ENCODE assay signal across 8 cellular contexts in the genomic region with DNA sequence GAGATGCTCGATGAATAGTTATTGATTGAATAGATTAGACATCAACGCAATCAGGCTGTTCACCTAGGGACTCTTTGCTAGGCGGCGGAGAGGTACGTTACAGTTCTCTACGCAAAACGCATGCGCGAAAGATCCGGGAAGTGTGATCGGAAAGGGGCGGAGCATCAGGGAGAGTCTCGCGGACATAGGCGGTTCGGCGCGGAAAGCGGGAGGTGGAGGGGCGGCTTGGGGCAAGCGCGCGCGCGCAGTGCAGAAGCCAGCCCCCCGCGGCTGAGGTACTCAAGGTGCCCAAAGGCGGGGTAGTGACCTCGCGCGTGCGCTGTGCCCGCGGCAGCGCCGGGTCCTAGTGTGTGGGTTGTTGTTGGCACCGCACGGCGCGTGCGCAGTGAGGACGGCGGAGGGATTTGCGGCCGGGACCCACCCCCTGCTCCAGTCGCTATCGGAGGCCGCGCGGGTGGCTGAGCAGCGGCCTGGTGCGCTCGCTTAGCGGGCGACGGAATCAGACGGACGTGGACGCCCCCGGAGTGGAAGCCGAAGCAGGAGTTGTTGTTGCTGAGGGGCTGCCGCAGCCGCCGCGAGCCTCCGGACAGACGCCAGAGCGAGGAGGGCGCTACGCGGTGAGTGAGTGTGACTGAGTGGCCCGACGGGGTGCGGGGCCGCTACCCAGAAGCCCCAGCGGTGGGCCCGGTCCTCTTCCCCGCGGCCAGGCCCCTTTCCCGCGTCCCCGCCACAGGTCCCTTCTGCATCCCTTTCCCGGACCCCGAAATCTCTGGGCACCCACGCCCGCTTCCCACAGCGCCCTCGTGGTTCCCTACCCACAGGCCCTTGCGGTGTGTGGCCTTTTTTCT. TPM values are rescaled to one million over a fixed set of nuclear protein-coding genes. Genes with fewer than 3 reads are reported as not detected.
DNase-seq lines count a peak whose midpoint lies in the region; ATAC-seq and TF ChIP-seq lines count a peak whose summit lies in the region.

Gene SNRNP70, plus strand, starts transcription at position 432 of the 848 bp plus-strand sequence. CDS start 964 bp downstream, outside the sequence.

- peak within 1 kb of the TSS; percentile 56 for H3K27ac ChIP-seq in DOHH2 (ENCODE audit: low read depth, low read length)
- H3K27ac ChIP-seq in RWPE2 (ENCODE audit: poor library complexity, severe bottlenecking) = peak within 1 kb of the TSS; percentile 51

- peak within 1 kb of the TSS; percentile 99 for H3K4me3 Mint-ChIP-seq in activated T-helper 2 cell treated with anti-CD3 and anti-CD28 coated beads, Interferon-gamma antibody, Interleukin-2, Interleukin-4, amounts not matched to agents 10 μg/mL and 5 μg/mL and 100 μg/mL, durations not matched to agents 14 hours and 24 hours and 36 hours (ENCODE audit: low read depth)
- peak within 1 kb of the TSS; percentile 99 for H3K4me3 Mint-ChIP-seq in natural killer cell

- no peaks in the 10 kb centered on the region for H3K9me2 ChIP-seq in DOHH2 (replicated peaks; ENCODE audit: control insufficient read depth, low read length)

- peak; percentile 93 for ATAC-seq in RWPE2 (ENCODE audit: low read depth)
- peak; percentile 91 to 96 (median 93) for ATAC-seq in natural killer cell

- no peaks in the 10 kb centered on the region for H3K9me3 Mint-ChIP-seq in activated T-helper 2 cell treated with anti-CD3 and anti-CD28 coated beads, Interferon-gamma antibody, Interleukin-2, Interleukin-4, amounts not matched to agents 10 μg/mL and 5 μg/mL and 100 μg/mL, durations not matched to agents 14 hours and 24 hours and 36 hours
- H3K9me3 Mint-ChIP-seq in natural killer cell = no peaks in the 10 kb centered on the region

- intact Hi-C loops in activated T-helper 2 cell treated with anti-CD3 and anti-CD28 coated beads, Interferon-gamma antibody, Interleukin-2, Interleukin-4, amounts not matched to agents 10 μg/mL and 5 μg/mL and 100 μg/mL, durations not matched to agents 14 hours and 24 hours and 36 hours (cut with micrococcal nuclease) = loop anchor here (2.0 kb wide), 1 partner anchor 34 kb away; the partner anchor contains the start of genes C19orf73 and PPFIA3
- intact Hi-C loops in natural killer cell (cut with micrococcal nuclease) = no loop called here

- H3K9me3 ChIP-seq in DOHH2 (ENCODE audit: control insufficient read depth, insufficient read depth, low read length) (no peaks in the 10 kb centered on the region), RWPE2 (ENCODE audit: severe bottlenecking) (no peaks in the 10 kb centered on the region)

- peak within 1 kb of the TSS; percentile 94 for H3K4me3 ChIP-seq in DOHH2 (ENCODE audit: low read length)
- peak within 1 kb of the TSS; percentile 73 for H3K4me3 ChIP-seq in RWPE2 (ENCODE audit: severe bottlenecking)
- H3K4me3 ChIP-seq in fibroblast of mammary gland (ENCODE audit: control insufficient read depth, low read depth, low read length) = peak within 1 kb of the TSS; percentile 96

- H3K36me3 Mint-ChIP-seq in activated T-helper 2 cell treated with anti-CD3 and anti-CD28 coated beads, Interferon-gamma antibody, Interleukin-2, Interleukin-4, amounts not matched to agents 10 μg/mL and 5 μg/mL and 100 μg/mL, durations not matched to agents 14 hours and 24 hours and 36 hours (ENCODE audit: low read depth) = peaks cover 31% of the 10 kb centered on the region
- H3K36me3 Mint-ChIP-seq in natural killer cell = no peaks in the 10 kb centered on the region

- no peaks in the 10 kb centered on the region for H3K27me3 ChIP-seq in DOHH2 (ENCODE audit: control insufficient read depth, low read length)
- no peaks in the 10 kb centered on the region for H3K27me3 ChIP-seq in RWPE2 (ENCODE audit: insufficient read depth, poor library complexity, severe bottlenecking)

- peaks cover 18% of the 10 kb centered on the region for H3K4me1 Mint-ChIP-seq in activated T-helper 2 cell treated with anti-CD3 and anti-CD28 coated beads, Interferon-gamma antibody, Interleukin-2, Interleukin-4, amounts not matched to agents 10 μg/mL and 5 μg/mL and 100 μg/mL, durations not matched to agents 14 hours and 24 hours and 36 hours (ENCODE audit: low read depth)
- H3K4me1 Mint-ChIP-seq in natural killer cell = peaks cover 29 to 39% of the 10 kb centered on the region in 2 donors

- H3K27ac Mint-ChIP-seq in activated T-helper 2 cell treated with anti-CD3 and anti-CD28 coated beads, Interferon-gamma antibody, Interleukin-2, Interleukin-4, amounts not matched to agents 10 μg/mL and 5 μg/mL and 100 μg/mL, durations not matched to agents 14 hours and 24 hours and 36 hours = peak within 1 kb of the TSS; percentile 76
- peak within 1 kb of the TSS; percentile 96 for H3K27ac Mint-ChIP-seq in natural killer cell

- TF ChIP-seq CTCF in DOHH2 (IDR thresholded peaks at IDR 0.05; ENCODE audit: low read depth, low read length, poor library complexity, severe bottlenecking) = no peak
- TF ChIP-seq CTCF in RWPE2 (IDR thresholded peaks at IDR 0.05; ENCODE audit: poor library complexity, severe bottlenecking) = no peak
- TF ChIP-seq CTCF in fibroblast of mammary gland (conservative IDR thresholded peaks at IDR 0.05; ENCODE audit: control insufficient read depth, insufficient read depth, low read depth, low read length) = no peak
- TF ChIP-seq CTCF in natural killer cell (IDR thresholded peaks at IDR 0.05) = no peak

- H3K4me1 ChIP-seq in DOHH2 (ENCODE audit: control insufficient read depth, low read length) = peaks cover 22% of the 10 kb centered on the region
- H3K4me1 ChIP-seq in RWPE2 (ENCODE audit: insufficient read depth, poor library complexity, severe bottlenecking) = peaks cover 3% of the 10 kb centered on the region

- DNase-seq in GOT3 (lab: John Stamatoyannopoulos, UW) (peak; percentile 98), LoVo (ENCODE audit: low spot score) (peak; percentile 100), RWPE2 (ENCODE audit: low spot score) (peak; percentile 98), fibroblast of mammary gland (ENCODE audit: low read depth) (peak; percentile 99), natural killer cell (peak; percentile 99)
- peak; percentile 99 for DNase-seq in activated T-helper 2 cell treated with anti-CD3 and anti-CD28 coated beads, Interferon-gamma antibody, Interleukin-2, Interleukin-4, amounts not matched to agents 10 μg/mL and 5 μg/mL and 100 μg/mL, durations not matched to agents 14 hours and 24 hours and 36 hours (ENCODE audit: low spot score)
- peak; percentile 96 for DNase-seq in stimulated activated naive CD4-positive, alpha-beta T cell treated with Interleukin-2 at 50 U/mL for 16 hours (lab: John Stamatoyannopoulos, UW)

- peaks cover 28% of the 10 kb centered on the region for H4K20me1 ChIP-seq in DOHH2 (ENCODE audit: control insufficient read depth, insufficient read depth, low read depth, low read length)

- H3K36me3 ChIP-seq in DOHH2 (ENCODE audit: control insufficient read depth, low read length) = peaks cover 44% of the 10 kb centered on the region
- H3K36me3 ChIP-seq in RWPE2 (ENCODE audit: low read depth) = peaks cover 39% of the 10 kb centered on the region

- peaks cover 50% of the 10 kb centered on the region for H3K79me2 ChIP-seq in DOHH2 (ENCODE audit: control insufficient read depth, low read length)

- no peaks in the 10 kb centered on the region for H3K27me3 Mint-ChIP-seq in activated T-helper 2 cell treated with anti-CD3 and anti-CD28 coated beads, Interferon-gamma antibody, Interleukin-2, Interleukin-4, amounts not matched to agents 10 μg/mL and 5 μg/mL and 100 μg/mL, durations not matched to agents 14 hours and 24 hours and 36 hours (ENCODE audit: low read depth)
- peaks cover 0 to 3% of the 10 kb centered on the region in 2 donors for H3K27me3 Mint-ChIP-seq in natural killer cell (ENCODE audit: low read depth in 2 of 2)

- no peaks in the 10 kb centered on the region for H3F3A ChIP-seq in DOHH2 (ENCODE audit: control insufficient read depth, insufficient read depth)

- peak within 1 kb of the TSS; percentile 79 for H3K4me2 ChIP-seq in DOHH2 (ENCODE audit: low read length)

RNA-seq across cellular contexts. Expression of gene SNRNP70, which starts in this region (rescaled TPM):
- 259 and 279 TPM in 2 replicates for total RNA-seq in activated T-helper 2 cell treated with anti-CD3 and anti-CD28 coated beads, Interferon-gamma antibody, Interleukin-2, Interleukin-4, amounts not matched to agents 10 μg/mL and 5 μg/mL and 100 μg/mL, durations not matched to agents 14 hours and 24 hours and 36 hours
- 100 to 1,000 TPM; 244 to 312 (median 299) TPM for total RNA-seq in natural killer cell

Comparison
In these comparisons a context has a peak if more than half of its experiments do, and no peak if none do; other contexts are left out.
1. Peak in every context shown above with its lines: DNase-seq, ATAC-seq, H3K4me3 ChIP-seq and H3K27ac ChIP-seq.